In the genomic region with DNA sequence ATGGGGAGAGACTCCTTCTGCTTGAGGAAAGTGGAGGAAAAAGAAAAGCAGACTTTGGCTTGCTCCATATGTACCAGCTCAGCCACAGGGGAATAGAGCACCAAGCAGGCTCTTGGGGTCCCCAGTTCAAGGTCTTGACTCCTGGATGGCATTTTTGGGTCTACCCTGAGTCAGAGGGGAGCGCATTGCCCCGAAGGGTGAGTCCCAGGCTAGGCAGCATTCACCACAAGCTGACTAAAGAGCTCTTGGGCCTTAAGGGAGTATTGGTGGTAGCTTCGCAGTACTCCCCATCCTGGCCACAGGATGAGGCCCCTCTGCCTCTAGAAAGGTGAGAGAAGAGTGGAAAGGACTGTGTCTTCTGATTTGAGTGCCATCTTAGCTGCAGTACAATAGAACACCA, we compare ENCODE assay signal across 7 cellular contexts. TPM values are rescaled to one million over a fixed set of nuclear protein-coding genes. Genes with fewer than 3 reads are reported as not detected.
"Had no signal": no experiment of that assay in that cellular context is flagged by ENCODE, and none has a peak within 500 bp of the region (broad histone marks: within the 10 kb centered on the region; RNA-seq: fewer than 3 reads in every experiment).

No MANE protein-coding gene starts in this region.

- H3K27ac ChIP-seq: HL-60 had no signal

- ATAC-seq: HepG2, K562 had no signal

- DNase-seq: IMR-90, KBM-7 had no signal

- H3K4me3 ChIP-seq: K562 had no signal

RNA-seq across cellular contexts. Expression of gene UNC79, which starts 19.8 kb away (rescaled TPM):
- total RNA-seq: HepG2, HT-29, HT1080 had no signal
